Comparison of ENCODE assay signal across 17 cellular contexts in genomic region chr18:57864615-57865121, GRCh38.
DNase-seq lines count a peak whose midpoint lies in the region; ATAC-seq and TF ChIP-seq lines count a peak whose summit lies in the region.
"Had no signal": no experiment of that assay in that cellular context is flagged by ENCODE, and none has a peak within 500 bp of the region (broad histone marks: within the 10 kb centered on the region; RNA-seq: fewer than 3 reads in every experiment).

No MANE protein-coding gene starts in this region.

- TF ChIP-seq CTCF in body of pancreas (IDR thresholded peaks at IDR 0.05) (no peak), mesothelial cell of epicardium (IDR thresholded peaks at IDR 0.05; ENCODE audit: unreplicated experiment) (no peak), GM10266 (IDR thresholded peaks at IDR 0.05; ENCODE audit: control insufficient read depth, insufficient read depth, low read depth, missing control alignments) (no peak)

- ATAC-seq in body of pancreas = peak; percentile 62

- no peaks in the 10 kb centered on the region for H3K9me3 ChIP-seq in body of pancreas

- H3K27ac ChIP-seq in body of pancreas = no peak overlapping the region
- H3K27ac ChIP-seq: PC-9 had no signal

- 58 to 65% methylated on average over 4 of the region's 4 CpGs for WGBS in body of pancreas, 2 donors

- no peaks in the 10 kb centered on the region for H3K36me3 ChIP-seq in body of pancreas (replicated peaks in 1 of 2; ENCODE audit: insufficient read depth in 1 of 2, low read depth in 2 of 2)

- H3K27me3 ChIP-seq in body of pancreas = no peaks in the 10 kb centered on the region

- no peak for TF ChIP-seq POLR2A in body of pancreas (IDR thresholded peaks at IDR 0.05)

- H3K4me1 Mint-ChIP-seq in mesothelial cell of epicardium = peaks cover 8% of the 10 kb centered on the region
- H3K4me1 Mint-ChIP-seq: CD4-positive, CD25-positive, alpha-beta regulatory T cell had no signal

- H3K27me3 Mint-ChIP-seq in mesothelial cell of epicardium (ENCODE audit: low read depth) = no peaks in the 10 kb centered on the region

- no peaks in the 10 kb centered on the region for H3K36me3 Mint-ChIP-seq in mesothelial cell of epicardium
- H3K36me3 Mint-ChIP-seq: CD4-positive, CD25-positive, alpha-beta regulatory T cell had no signal

- H3K27ac Mint-ChIP-seq in mesothelial cell of epicardium = peak overlapping the region; percentile 60
- H3K27ac Mint-ChIP-seq: CD4-positive, CD25-positive, alpha-beta regulatory T cell had no signal

- H3K4me3 Mint-ChIP-seq in mesothelial cell of epicardium = no peak overlapping the region
- H3K4me3 Mint-ChIP-seq: CD4-positive, CD25-positive, alpha-beta regulatory T cell had no signal

- H3K4me1 ChIP-seq in body of pancreas = peaks cover 10% of the 10 kb centered on the region

- intact Hi-C loops in body of pancreas (cut with DNase I) = no loop called here

- no peak overlapping the region for H3K4me3 ChIP-seq in body of pancreas
- H3K4me3 ChIP-seq: PC-9 had no signal

- H3K9me3 Mint-ChIP-seq in mesothelial cell of epicardium = no peaks in the 10 kb centered on the region

- peak; percentile 26 for DNase-seq in EL
- DNase-seq in NCI-H226 = peak; percentile 24
- DNase-seq in body of pancreas = peak in 1 of 4 donors; percentile 8
- DNase-seq in mesothelial cell of epicardium (ENCODE audit: low spot score in 2 of 2, unreplicated experiment in 2 of 2) = no peak
- no peak for DNase-seq in activated naive CD4-positive, alpha-beta T cell (lab: John Stamatoyannopoulos, UW)
- DNase-seq in Ammon's horn (ENCODE audit: low spot score) = no peak
- no peak for DNase-seq in GM10266 (ENCODE audit: extremely low spot score)
- DNase-seq: AML-193; Calu3; CD4-positive, CD25-positive, alpha-beta regulatory T cell; DND-41; GOT3; NCI-H1417 treated with DMSO at 0.1 percent for 48 hours; NCI-H2029 treated with DMSO at 0.1 percent for 48 hours; NCI-H2227 treated with DMSO at 0.1 percent for 48 hours; PC-9; Right ventricle myocardium superior had no signal

Comparison
In these comparisons a context has a peak if more than half of its experiments do, and no peak if none do; other contexts are left out.
1. DNase-seq: peak in EL (single experiment) and NCI-H226 (single experiment); none in mesothelial cell of epicardium (0 of 2), activated naive CD4-positive, alpha-beta T cell (0 of 4), Ammon's horn (single experiment) and GM10266 (single experiment).